2 cellular contexts compared by ENCODE assay signal in the genomic region with DNA sequence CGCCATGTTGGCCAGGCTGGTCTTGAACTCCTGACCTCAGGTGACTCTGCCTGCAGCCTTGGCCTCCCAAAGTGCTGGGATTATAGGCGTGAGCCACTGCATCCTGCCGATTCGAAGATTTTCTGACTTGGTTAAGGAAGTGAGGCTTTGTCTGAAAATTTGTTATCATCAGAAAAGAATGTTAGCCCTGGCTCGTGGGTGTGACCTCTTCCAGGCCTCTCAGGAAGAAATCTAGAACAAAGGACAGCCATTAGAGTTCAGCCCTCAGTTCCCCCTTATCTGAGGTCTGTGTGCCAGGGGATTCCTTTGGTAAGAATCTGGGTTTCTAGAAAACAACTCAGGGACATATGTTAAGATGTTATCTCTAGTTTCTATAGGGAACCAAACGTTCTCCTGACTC.
TF ChIP-seq lines count a peak whose summit lies in the region.

No MANE protein-coding gene starts in this region.

TF ChIP-seq in SK-N-SH, 30 proteins besides CTCF, POLR2A, EP300 and RAD21 (continued from another document):
- TF ChIP-seq, protein P1, sequence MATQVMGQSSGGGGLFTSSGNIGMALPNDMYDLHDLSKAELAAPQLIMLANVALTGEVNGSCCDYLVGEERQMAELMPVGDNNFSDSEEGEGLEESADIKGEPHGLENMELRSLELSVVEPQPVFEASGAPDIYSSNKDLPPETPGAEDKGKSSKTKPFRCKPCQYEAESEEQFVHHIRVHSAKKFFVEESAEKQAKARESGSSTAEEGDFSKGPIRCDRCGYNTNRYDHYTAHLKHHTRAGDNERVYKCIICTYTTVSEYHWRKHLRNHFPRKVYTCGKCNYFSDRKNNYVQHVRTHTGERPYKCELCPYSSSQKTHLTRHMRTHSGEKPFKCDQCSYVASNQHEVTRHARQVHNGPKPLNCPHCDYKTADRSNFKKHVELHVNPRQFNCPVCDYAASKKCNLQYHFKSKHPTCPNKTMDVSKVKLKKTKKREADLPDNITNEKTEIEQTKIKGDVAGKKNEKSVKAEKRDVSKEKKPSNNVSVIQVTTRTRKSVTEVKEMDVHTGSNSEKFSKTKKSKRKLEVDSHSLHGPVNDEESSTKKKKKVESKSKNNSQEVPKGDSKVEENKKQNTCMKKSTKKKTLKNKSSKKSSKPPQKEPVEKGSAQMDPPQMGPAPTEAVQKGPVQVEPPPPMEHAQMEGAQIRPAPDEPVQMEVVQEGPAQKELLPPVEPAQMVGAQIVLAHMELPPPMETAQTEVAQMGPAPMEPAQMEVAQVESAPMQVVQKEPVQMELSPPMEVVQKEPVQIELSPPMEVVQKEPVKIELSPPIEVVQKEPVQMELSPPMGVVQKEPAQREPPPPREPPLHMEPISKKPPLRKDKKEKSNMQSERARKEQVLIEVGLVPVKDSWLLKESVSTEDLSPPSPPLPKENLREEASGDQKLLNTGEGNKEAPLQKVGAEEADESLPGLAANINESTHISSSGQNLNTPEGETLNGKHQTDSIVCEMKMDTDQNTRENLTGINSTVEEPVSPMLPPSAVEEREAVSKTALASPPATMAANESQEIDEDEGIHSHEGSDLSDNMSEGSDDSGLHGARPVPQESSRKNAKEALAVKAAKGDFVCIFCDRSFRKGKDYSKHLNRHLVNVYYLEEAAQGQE (IDR thresholded peaks at IDR 0.05; ENCODE audit: low read depth, low read length): no peak
- TF ChIP-seq MXI1 (IDR thresholded peaks at IDR 0.05; ENCODE audit: low read depth, low read length) (no peak), TEAD4 (IDR thresholded peaks at IDR 0.05; ENCODE audit: borderline replicate concordance, insufficient read depth) (no peak), NFIC (IDR thresholded peaks at IDR 0.05; ENCODE audit: borderline replicate concordance) (no peak), GATA2 (CRISPR knock-in tag; IDR thresholded peaks at IDR 0.05) (no peak), FOSL2 (IDR thresholded peaks at IDR 0.05; ENCODE audit: borderline replicate concordance, low read depth) (no peak), SIN3A (IDR thresholded peaks at IDR 0.05; ENCODE audit: borderline replicate concordance, low read depth, low read length) (no peak), FOXM1 (IDR thresholded peaks at IDR 0.05; ENCODE audit: low read depth) (no peak), JUND (IDR thresholded peaks at IDR 0.05) (no peak), MEF2A (IDR thresholded peaks at IDR 0.05; ENCODE audit: borderline replicate concordance, low read depth) (no peak), EZH2phosphoT487 (IDR thresholded peaks at IDR 0.05; ENCODE audit: borderline replicate concordance, low read depth) (no peak), ELF1 (IDR thresholded peaks at IDR 0.05) (no peak), YY1 (IDR thresholded peaks at IDR 0.05; ENCODE audit: low read depth) (no peak), RXRA (IDR thresholded peaks at IDR 0.05; ENCODE audit: borderline replicate concordance, low read depth) (no peak), CHD2 (IDR thresholded peaks at IDR 0.05; ENCODE audit: low read length, partially characterized antibody) (no peak), RCOR1 (IDR thresholded peaks at IDR 0.05; ENCODE audit: low read length) (no peak), RFX5 (IDR thresholded peaks at IDR 0.05; ENCODE audit: low read length) (no peak)
- TF ChIP-seq, protein P2, sequence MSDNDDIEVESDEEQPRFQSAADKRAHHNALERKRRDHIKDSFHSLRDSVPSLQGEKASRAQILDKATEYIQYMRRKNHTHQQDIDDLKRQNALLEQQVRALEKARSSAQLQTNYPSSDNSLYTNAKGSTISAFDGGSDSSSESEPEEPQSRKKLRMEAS (IDR thresholded peaks at IDR 0.05; ENCODE audit: low read depth): no peak
- TF ChIP-seq, protein P3, sequence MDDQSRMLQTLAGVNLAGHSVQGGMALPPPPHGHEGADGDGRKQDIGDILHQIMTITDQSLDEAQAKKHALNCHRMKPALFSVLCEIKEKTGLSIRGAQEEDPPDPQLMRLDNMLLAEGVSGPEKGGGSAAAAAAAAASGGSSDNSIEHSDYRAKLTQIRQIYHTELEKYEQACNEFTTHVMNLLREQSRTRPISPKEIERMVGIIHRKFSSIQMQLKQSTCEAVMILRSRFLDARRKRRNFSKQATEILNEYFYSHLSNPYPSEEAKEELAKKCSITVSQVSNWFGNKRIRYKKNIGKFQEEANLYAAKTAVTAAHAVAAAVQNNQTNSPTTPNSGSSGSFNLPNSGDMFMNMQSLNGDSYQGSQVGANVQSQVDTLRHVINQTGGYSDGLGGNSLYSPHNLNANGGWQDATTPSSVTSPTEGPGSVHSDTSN (IDR thresholded peaks at IDR 0.05): no peak

TF ChIP-seq in SK-N-SH treated with all-trans-retinoic acid at 6 μM for 48 hours, 23 proteins besides CTCF, POLR2A, EP300 and RAD21 (continued from another document):
- TF ChIP-seq TSHZ2 (CRISPR knock-in tag; IDR thresholded peaks at IDR 0.05): no peak
- no peak for TF ChIP-seq OSR1 (CRISPR knock-in tag; IDR thresholded peaks at IDR 0.05)
- TF ChIP-seq ZNF8 (CRISPR knock-in tag; IDR thresholded peaks at IDR 0.05): no peak
- TF ChIP-seq CREB5 (CRISPR knock-in tag; IDR thresholded peaks at IDR 0.05; ENCODE audit: low read depth): no peak
- TF ChIP-seq GLIS3 (CRISPR knock-in tag; IDR thresholded peaks at IDR 0.05): no peak
- TF ChIP-seq CSDC2 (CRISPR knock-in tag; IDR thresholded peaks at IDR 0.05): no peak
- no peak for TF ChIP-seq CSRNP3 (CRISPR knock-in tag; IDR thresholded peaks at IDR 0.05)
- no peak for TF ChIP-seq ZC3H10 (CRISPR knock-in tag; IDR thresholded peaks at IDR 0.05)
- TF ChIP-seq RARB (CRISPR knock-in tag; IDR thresholded peaks at IDR 0.05): no peak
- no peak for TF ChIP-seq ZFP3 (CRISPR knock-in tag; IDR thresholded peaks at IDR 0.05)
- no peak for TF ChIP-seq SNAI2 (CRISPR knock-in tag; IDR thresholded peaks at IDR 0.05)
- no peak for TF ChIP-seq ISL1 (CRISPR knock-in tag; IDR thresholded peaks at IDR 0.05)
